ENCODE assay signal across 23 cellular contexts in the genomic region with DNA sequence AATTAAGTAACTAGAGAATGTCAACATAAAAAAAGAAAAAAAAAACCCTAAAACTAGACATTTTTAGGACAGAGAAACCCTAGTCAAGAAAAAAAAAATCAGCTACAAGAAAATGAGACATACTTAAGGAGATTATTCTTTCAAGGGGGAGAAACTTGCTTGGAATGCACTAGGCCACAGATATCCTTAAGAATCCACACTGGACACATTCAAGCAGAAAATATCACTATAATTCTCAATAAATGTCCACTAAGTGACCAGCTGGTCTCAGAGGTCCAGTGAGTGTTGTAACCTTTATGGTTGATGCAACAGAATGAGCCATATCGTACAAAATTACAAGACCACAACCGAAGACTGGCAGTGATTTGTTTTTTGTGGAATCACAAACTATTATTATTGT. TPM values are rescaled to one million over a fixed set of nuclear protein-coding genes. Genes with fewer than 3 reads are reported as not detected.
DNase-seq lines count a peak whose midpoint lies in the region; ATAC-seq and TF ChIP-seq lines count a peak whose summit lies in the region.
"Had no signal": no experiment of that assay in that cellular context is flagged by ENCODE, and none has a peak within 500 bp of the region (broad histone marks: within the 10 kb centered on the region; RNA-seq: fewer than 3 reads in every experiment).

No MANE protein-coding gene starts in this region.

- DNase-seq in HCT116 (ENCODE audit: low read depth, low spot score), result no peak
- DNase-seq in astrocyte of the hippocampus (ENCODE audit: low read depth, low spot score), result peak; percentile 30
- DNase-seq in non-pigmented ciliary epithelial cell (ENCODE audit: low read depth), result peak; percentile 13
- no peak for DNase-seq in NCI-H2227 treated with DMSO at 0.1 percent for 48 hours (lab: John Stamatoyannopoulos, UW)
- DNase-seq in G401 (ENCODE audit: low spot score), result no peak
- DNase-seq in activated CD4-positive, alpha-beta T cell treated with anti-CD3 and anti-CD28 coated beads, Interleukin-2, amount 50 U/mL, for 1 hour, result no peak
- no peak for DNase-seq in MG63
- DNase-seq: CD8-positive, alpha-beta memory T cell; GF-D8; HFFc6; KG1; MV-4-11; NCI-H1105 treated with DMSO at 0.1 percent for 48 hours; NCI-H2029 treated with DMSO at 0.1 percent for 48 hours; NCI-H2171; NCI-H524 treated with DMSO at 0.1 percent for 48 hours; NCI-H82; Peyer's patch; SJCRH30 had no signal

- H3K4me1 ChIP-seq in HCT116 (ENCODE audit: control insufficient read depth in 1 of 2, insufficient read depth in 2 of 2, low read length in 2 of 2), result no peaks in the 10 kb centered on the region
- H3K4me1 ChIP-seq: Peyer's patch, SJCRH30 had no signal

- H3K9me3 ChIP-seq in HCT116 (ENCODE audit: control insufficient read depth in 1 of 2, insufficient read depth in 1 of 2, low read depth in 1 of 2, low read length in 2 of 2) (no peaks in the 10 kb centered on the region), MG63 (no peaks in the 10 kb centered on the region)
- H3K9me3 ChIP-seq: Peyer's patch, SJCRH30 had no signal

- intact Hi-C loops in HCT116 (cut with micrococcal nuclease), result no loop called here

- TF ChIP-seq POLR2A in HCT116 (IDR thresholded peaks at IDR 0.05; ENCODE audit: borderline replicate concordance, extremely low read depth, insufficient read depth, insufficient read length), result no peak

- H3K27ac ChIP-seq in HCT116 (ENCODE audit: low read depth, low read length), result no peak overlapping the region
- H3K27ac ChIP-seq: C4-2B, Peyer's patch, SJCRH30 had no signal

- no peak overlapping the region for H3K9ac ChIP-seq in HCT116 (ENCODE audit: low read length)

- ATAC-seq in HCT116, result no peak

- H3K79me2 ChIP-seq in HCT116 (ENCODE audit: insufficient read depth, low read length), result no peaks in the 10 kb centered on the region

- no peaks in the 10 kb centered on the region for H4K20me1 ChIP-seq in HCT116 (ENCODE audit: insufficient read depth)

- in situ Hi-C loops in G401 (cut with HindIII; ENCODE audit: low sequenced_read_pairs), result no loop called here

- BruUV-seq in HCT116 (replicated peaks; lab: Mats Ljungman, UMichigan), result no TSS peak

- CTCF ChIA-PET in HCT116 (lab: Charles Lee), result no interaction called here

- H3K4me3 ChIP-seq in HCT116 (replicated peaks in 1 of 2; ENCODE audit: low read depth in 1 of 2, low read length in 2 of 2) (no peak overlapping the region), MG63 (no peak overlapping the region)
- H3K4me3 ChIP-seq: Peyer's patch, SJCRH30 had no signal

- no peaks in the 10 kb centered on the region for H3K27me3 ChIP-seq in HCT116 (ENCODE audit: insufficient read depth, low read length)
- no peaks in the 10 kb centered on the region for H3K27me3 ChIP-seq in MG63
- H3K27me3 ChIP-seq: Peyer's patch, SJCRH30 had no signal

- no peaks in the 10 kb centered on the region for H3K9me2 ChIP-seq in HCT116 (ENCODE audit: insufficient read depth)

- TF ChIP-seq CTCF in HCT116 (IDR thresholded peaks at IDR 0.05 in 2 of 3, conservative IDR thresholded peaks at IDR 0.05 in 1 of 3; ENCODE audit: borderline replicate concordance in 1 of 3, insufficient read depth in 1 of 3, low read depth in 2 of 3, low read length in 2 of 3), result no peak

- H3K4me2 ChIP-seq in HCT116 (ENCODE audit: low read length), result no peak overlapping the region

- peak overlapping the region; percentile 45 for H2AFZ ChIP-seq in HCT116 (ENCODE audit: low read depth, low read length, poor library complexity, severe bottlenecking)

- POLR2A ChIA-PET in HCT116 (lab: Charles Lee), result no interaction called here

- H3K36me3 ChIP-seq in HCT116 (ENCODE audit: control insufficient read depth in 1 of 2, insufficient read depth in 2 of 2, low read length in 2 of 2) (no peaks in the 10 kb centered on the region), MG63 (no peaks in the 10 kb centered on the region)
- H3K36me3 ChIP-seq: Peyer's patch, SJCRH30 had no signal

- TF ChIP-seq RAD21 in HCT116 (IDR thresholded peaks at IDR 0.05; ENCODE audit: low read depth), result no peak

- RAD21 ChIA-PET in HCT116 (lab: Charles Lee; ENCODE audit: low non-redundant PET in 1 of 2, low total read pairs in 2 of 2, uncharacterized antibody in 2 of 2, unreplicated experiment in 2 of 2), result no interaction called here

TF ChIP-seq in HCT116, 20 proteins besides CTCF, POLR2A, EP300 and RAD21:
- TF ChIP-seq POLR2AphosphoS5 (IDR thresholded peaks at IDR 0.05; ENCODE audit: low read depth, low read length) (no peak), EZH2phosphoT487 (IDR thresholded peaks at IDR 0.05; ENCODE audit: borderline replicate concordance) (no peak), FOSL1 (IDR thresholded peaks at IDR 0.05; ENCODE audit: low read depth) (no peak), ZBTB33 (IDR thresholded peaks at IDR 0.05; ENCODE audit: extremely low read depth, insufficient replicate concordance, low read length) (no peak), YY1 (IDR thresholded peaks at IDR 0.05; ENCODE audit: extremely low read depth, insufficient replicate concordance, low read depth, low read length) (no peak), SP1 (IDR thresholded peaks at IDR 0.05; ENCODE audit: low read depth) (no peak), CBX3 (IDR thresholded peaks at IDR 0.05; ENCODE audit: low read depth) (no peak), JUND (IDR thresholded peaks at IDR 0.05) (no peak), TCF7L2 (IDR thresholded peaks at IDR 0.05; ENCODE audit: borderline replicate concordance, extremely low read depth, insufficient read depth, insufficient read length) (no peak), ATF3 (IDR thresholded peaks at IDR 0.05) (no peak), ZNF274 (IDR thresholded peaks at IDR 0.05; ENCODE audit: low read depth, low read length) (no peak), ZFX (IDR thresholded peaks at IDR 0.05) (no peak), EZH2 (IDR thresholded peaks at IDR 0.05) (no peak), SIN3A (IDR thresholded peaks at IDR 0.05; ENCODE audit: low read depth) (no peak), SRF (IDR thresholded peaks at IDR 0.05; ENCODE audit: low read depth) (no peak), ELF1 (IDR thresholded peaks at IDR 0.05; ENCODE audit: borderline replicate concordance, low read depth) (no peak), REST (IDR thresholded peaks at IDR 0.05; ENCODE audit: low read depth) (no peak), EGR1 (IDR thresholded peaks at IDR 0.05; ENCODE audit: low read depth) (no peak)

RNA-seq across cellular contexts. Expression of gene IBSP, which starts 15.6 kb away (rescaled TPM):
- total RNA-seq in HCT116 (2021; ENCODE audit: unreplicated experiment), result not detected
- not detected in 2 replicates for polyA plus RNA-seq in HCT116 (2012)
- total RNA-seq in G401 (2014; rRNA removed; shearing (Covaris generic)), result not detected in 2 replicates
- not detected in 2 replicates for total RNA-seq in MG63 (2014; rRNA removed; shearing (Covaris generic); ENCODE audit: low replicate concordance)
- total RNA-seq: CD8-positive, alpha-beta memory T cell; Daoy; H4; HFFc6; Peyer's patch; SJCRH30 had no signal
- polyA plus RNA-seq: CD8-positive, alpha-beta memory T cell had no signal

RNA-seq across cellular contexts. Expression of gene MEPE, which starts 49.0 kb away (rescaled TPM):
- total RNA-seq in HCT116 (2021; ENCODE audit: unreplicated experiment), result not detected
- polyA plus RNA-seq in HCT116 (2012), result not detected in 2 replicates
- total RNA-seq in G401 (2014; rRNA removed; shearing (Covaris generic)), result not detected in 2 replicates
- total RNA-seq in MG63 (2014; rRNA removed; shearing (Covaris generic); ENCODE audit: low replicate concordance), result not detected in 2 replicates
- total RNA-seq: CD8-positive, alpha-beta memory T cell; Daoy; H4; HFFc6; OCI-LY7; Peyer's patch; SJCRH30 had no signal
- polyA plus RNA-seq: CD8-positive, alpha-beta memory T cell had no signal

Comparison
In these comparisons a context has a peak if more than half of its experiments do, and no peak if none do; other contexts are left out.
1. DNase-seq: peak in astrocyte of the hippocampus (single experiment) and non-pigmented ciliary epithelial cell (single experiment); none in HCT116 (single experiment), NCI-H2227 treated with DMSO at 0.1 percent for 48 hours (single experiment), G401 (single experiment), activated CD4-positive, alpha-beta T cell treated with anti-CD3 and anti-CD28 coated beads, Interleukin-2, amount 50 U/mL, for 1 hour (single experiment) and MG63 (single experiment).